Comparison of ENCODE assay signal across 27 cellular contexts in the genomic region with DNA sequence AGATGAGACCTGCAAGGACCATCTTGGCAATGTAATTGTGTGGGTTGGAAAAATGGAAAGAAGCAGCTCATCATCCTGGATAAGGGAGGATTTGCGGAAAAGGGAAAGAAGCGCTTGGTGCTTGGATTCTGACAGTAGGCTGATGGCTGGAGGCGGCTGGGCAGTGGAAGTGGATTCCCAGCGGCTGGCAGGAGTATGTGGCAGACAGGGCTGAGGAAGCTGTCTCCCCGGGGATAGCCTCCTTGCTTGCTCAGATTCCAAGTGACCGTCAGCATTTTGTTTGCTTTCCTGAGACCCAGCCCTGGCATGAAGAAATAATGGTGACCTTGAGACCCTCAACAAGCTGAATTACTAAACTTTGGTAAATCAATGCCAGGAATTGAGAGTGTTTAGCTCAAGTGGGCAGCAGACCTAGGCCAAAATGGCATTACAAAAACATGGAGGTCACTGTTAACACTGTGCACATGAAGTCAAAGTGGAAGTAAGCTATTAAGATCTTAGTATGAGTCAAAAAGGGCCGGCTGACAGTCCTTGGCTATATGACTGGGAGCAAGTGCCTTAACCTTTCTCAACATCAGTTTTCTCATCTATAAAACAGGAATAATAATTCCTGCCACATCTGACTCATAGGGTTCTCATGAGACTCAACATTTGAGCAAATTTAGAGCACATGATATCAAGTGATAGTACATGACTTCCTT. TPM values are rescaled to one million over a fixed set of nuclear protein-coding genes. Genes with fewer than 3 reads are reported as not detected.
A peak's percentile ranks its signal among the peaks of the same experiment; 100 is the strongest.
DNase-seq lines count a peak whose midpoint lies in the region; ATAC-seq and TF ChIP-seq lines count a peak whose summit lies in the region.
"Had no signal": no experiment of that assay in that cellular context is flagged by ENCODE, and none has a peak within 500 bp of the region (broad histone marks: within the 10 kb centered on the region; RNA-seq: fewer than 3 reads in every experiment).

No MANE protein-coding gene starts in this region.

- H3K79me2 ChIP-seq in Karpas-422 (ENCODE audit: low read length), result no peaks in the 10 kb centered on the region

- H3K9me3 Mint-ChIP-seq in glutamatergic neuron (ENCODE audit: unreplicated experiment), result no peaks in the 10 kb centered on the region
- H3K9me3 Mint-ChIP-seq in effector memory CD8-positive, alpha-beta T cell, result no peaks in the 10 kb centered on the region
- H3K9me3 Mint-ChIP-seq: activated naive CD4-positive, alpha-beta T cell treated with anti-CD3 and anti-CD28 coated beads, Interleukin-2, amount 10 ng/mL, durations not matched to agents 7 days and 5 days had no signal

- no peak overlapping the region for H3K27ac Mint-ChIP-seq in glutamatergic neuron (ENCODE audit: unreplicated experiment)
- H3K27ac Mint-ChIP-seq in effector memory CD8-positive, alpha-beta T cell, result no peak overlapping the region
- H3K27ac Mint-ChIP-seq: activated CD8-positive, alpha-beta memory T cell treated with anti-CD3 and anti-CD28 coated beads, Interleukin-2, amount 10 ng/mL, durations not matched to agents 7 days and 5 days; activated naive CD4-positive, alpha-beta T cell treated with anti-CD3 and anti-CD28 coated beads, Interleukin-2, amount 10 ng/mL, durations not matched to agents 7 days and 5 days had no signal

- no peak overlapping the region for H3K27ac ChIP-seq in Karpas-422 (ENCODE audit: low read length)
- H3K27ac ChIP-seq: breast epithelium, esophagus muscularis mucosa, HL-60, thoracic aorta had no signal

- H3K4me1 Mint-ChIP-seq in glutamatergic neuron (ENCODE audit: low read depth, unreplicated experiment), result no peaks in the 10 kb centered on the region
- H3K4me1 Mint-ChIP-seq in effector memory CD8-positive, alpha-beta T cell (ENCODE audit: low read depth in 2 of 2), result no peaks in the 10 kb centered on the region
- H3K4me1 Mint-ChIP-seq: activated CD8-positive, alpha-beta memory T cell treated with anti-CD3 and anti-CD28 coated beads, Interleukin-2, amount 10 ng/mL, durations not matched to agents 7 days and 5 days; activated naive CD4-positive, alpha-beta T cell treated with anti-CD3 and anti-CD28 coated beads, Interleukin-2, amount 10 ng/mL, durations not matched to agents 7 days and 5 days had no signal

- no peaks in the 10 kb centered on the region for H3K36me3 ChIP-seq in Karpas-422 (ENCODE audit: insufficient read depth, low read length)
- H3K36me3 ChIP-seq: breast epithelium, esophagus muscularis mucosa, thoracic aorta had no signal

- DNase-seq in CD1c-positive myeloid dendritic cell (ENCODE audit: extremely low spot score) (peak; percentile 33), Karpas-422 (peak; percentile 33), glutamatergic neuron (peak; percentile 25), NCI-H524 treated with DMSO at 0.1 percent for 48 hours (lab: John Stamatoyannopoulos, UW) (no peak)
- no peak for DNase-seq in effector memory CD8-positive, alpha-beta T cell
- DNase-seq: activated CD4-positive, alpha-beta T cell treated with anti-CD3 and anti-CD28 coated beads, Interleukin-2, amount 50 U/mL, for 1 hour; activated CD8-positive, alpha-beta memory T cell treated with anti-CD3 and anti-CD28 coated beads, Interleukin-2, amount 10 ng/mL, durations not matched to agents 7 days and 5 days; activated naive CD4-positive, alpha-beta T cell treated with anti-CD3 and anti-CD28 coated beads, Interleukin-2, amount 10 ng/mL, durations not matched to agents 7 days and 5 days; amygdala; Caco-2; DMS79; effector CD8-positive, alpha-beta T cell; NCI-H1105 treated with DMSO at 0.1 percent for 48 hours; NCI-H2081; NCI-H226; NCI-H774; small intestine; stimulated activated CD4-positive, alpha-beta T cell treated with anti-CD3 and anti-CD28 coated beads, Interleukin-2, amount 100 ng/mL, for 24 hours; stimulated activated naive CD4-positive, alpha-beta T cell treated with Interleukin-2 at 50 U/mL for 16 hours had no signal

- H4K20me1 ChIP-seq in Karpas-422 (ENCODE audit: insufficient read depth, low read depth, low read length), result no peaks in the 10 kb centered on the region

- no peaks in the 10 kb centered on the region for H3K9me3 ChIP-seq in Karpas-422 (ENCODE audit: low read length)
- H3K9me3 ChIP-seq: breast epithelium, Caco-2, esophagus muscularis mucosa, thoracic aorta had no signal

- no peaks in the 10 kb centered on the region for H3K27me3 ChIP-seq in Karpas-422 (ENCODE audit: low read length)
- H3K27me3 ChIP-seq: breast epithelium had no signal

- H3K4me3 ChIP-seq in Karpas-422 (ENCODE audit: low read length), result no peak overlapping the region
- H3K4me3 ChIP-seq: breast epithelium, esophagus muscularis mucosa, lung, thoracic aorta had no signal

- H3K27me3 Mint-ChIP-seq in glutamatergic neuron (ENCODE audit: unreplicated experiment), result peaks cover 5% of the 10 kb centered on the region
- H3K27me3 Mint-ChIP-seq in effector memory CD8-positive, alpha-beta T cell, result peaks cover 13 to 30% of the 10 kb centered on the region in 2 donors

- H3K4me3 Mint-ChIP-seq in glutamatergic neuron (ENCODE audit: unreplicated experiment), result no peak overlapping the region
- H3K4me3 Mint-ChIP-seq in effector memory CD8-positive, alpha-beta T cell, result no peak overlapping the region
- H3K4me3 Mint-ChIP-seq: activated CD8-positive, alpha-beta memory T cell treated with anti-CD3 and anti-CD28 coated beads, Interleukin-2, amount 10 ng/mL, durations not matched to agents 7 days and 5 days; activated naive CD4-positive, alpha-beta T cell treated with anti-CD3 and anti-CD28 coated beads, Interleukin-2, amount 10 ng/mL, durations not matched to agents 7 days and 5 days had no signal

- ATAC-seq in GM18870 (IDR thresholded peaks at IDR 0.05; ENCODE audit: unreplicated experiment) (peak; percentile 72), HG02759 (IDR thresholded peaks at IDR 0.05; ENCODE audit: unreplicated experiment) (no peak), SK-N-SH treated with all-trans-retinoic acid at 6 μM for 48 hours (no peak)
- ATAC-seq in effector memory CD8-positive, alpha-beta T cell (replicated peaks), result no peak
- ATAC-seq: activated CD8-positive, alpha-beta memory T cell treated with anti-CD3 and anti-CD28 coated beads, Interleukin-2, amount 10 ng/mL, durations not matched to agents 7 days and 5 days had no signal

- H3K4me1 ChIP-seq in Karpas-422 (ENCODE audit: low read length), result no peaks in the 10 kb centered on the region
- H3K4me1 ChIP-seq: breast epithelium, esophagus muscularis mucosa had no signal

- no peaks in the 10 kb centered on the region for H3K36me3 Mint-ChIP-seq in glutamatergic neuron (ENCODE audit: unreplicated experiment)
- H3K36me3 Mint-ChIP-seq in effector memory CD8-positive, alpha-beta T cell (ENCODE audit: insufficient read depth), result no peaks in the 10 kb centered on the region
- H3K36me3 Mint-ChIP-seq: activated CD8-positive, alpha-beta memory T cell treated with anti-CD3 and anti-CD28 coated beads, Interleukin-2, amount 10 ng/mL, durations not matched to agents 7 days and 5 days; activated naive CD4-positive, alpha-beta T cell treated with anti-CD3 and anti-CD28 coated beads, Interleukin-2, amount 10 ng/mL, durations not matched to agents 7 days and 5 days had no signal

- no peak overlapping the region for H2AFZ ChIP-seq in Karpas-422 (ENCODE audit: low read length)

- no peak overlapping the region for H3K4me2 ChIP-seq in Karpas-422 (ENCODE audit: low read depth, low read length, poor library complexity, severe bottlenecking)

- no peak overlapping the region for H3K9ac ChIP-seq in Karpas-422 (ENCODE audit: low read length)

- no peak for TF ChIP-seq CTCF in glutamatergic neuron (IDR thresholded peaks at IDR 0.05; ENCODE audit: partially characterized antibody, unreplicated experiment)

- H3K9me2 ChIP-seq in Karpas-422 (replicated peaks; ENCODE audit: insufficient read depth, low read length), result no peaks in the 10 kb centered on the region

TF ChIP-seq in SK-N-SH treated with all-trans-retinoic acid at 6 μM for 48 hours, 23 proteins besides CTCF, POLR2A, EP300 and RAD21 (continues in another document):
- TF ChIP-seq ZNF565 (CRISPR knock-in tag; conservative IDR thresholded peaks at IDR 0.05; ENCODE audit: low read depth), result no peak
- TF ChIP-seq BACH2 (CRISPR knock-in tag; IDR thresholded peaks at IDR 0.05; ENCODE audit: borderline replicate concordance), result no peak
- TF ChIP-seq ZNF8 (CRISPR knock-in tag; IDR thresholded peaks at IDR 0.05), result no peak
- TF ChIP-seq, protein P1, sequence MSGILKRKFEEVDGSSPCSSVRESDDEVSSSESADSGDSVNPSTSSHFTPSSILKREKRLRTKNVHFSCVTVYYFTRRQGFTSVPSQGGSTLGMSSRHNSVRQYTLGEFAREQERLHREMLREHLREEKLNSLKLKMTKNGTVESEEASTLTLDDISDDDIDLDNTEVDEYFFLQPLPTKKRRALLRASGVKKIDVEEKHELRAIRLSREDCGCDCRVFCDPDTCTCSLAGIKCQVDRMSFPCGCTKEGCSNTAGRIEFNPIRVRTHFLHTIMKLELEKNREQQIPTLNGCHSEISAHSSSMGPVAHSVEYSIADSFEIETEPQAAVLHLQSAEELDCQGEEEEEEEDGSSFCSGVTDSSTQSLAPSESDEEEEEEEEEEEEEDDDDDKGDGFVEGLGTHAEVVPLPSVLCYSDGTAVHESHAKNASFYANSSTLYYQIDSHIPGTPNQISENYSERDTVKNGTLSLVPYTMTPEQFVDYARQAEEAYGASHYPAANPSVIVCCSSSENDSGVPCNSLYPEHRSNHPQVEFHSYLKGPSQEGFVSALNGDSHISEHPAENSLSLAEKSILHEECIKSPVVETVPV (CRISPR knock-in tag; IDR thresholded peaks at IDR 0.05), result no peak
- TF ChIP-seq ESRRG (CRISPR knock-in tag; IDR thresholded peaks at IDR 0.05), result no peak
- no peak for TF ChIP-seq PATZ1 (CRISPR knock-in tag; IDR thresholded peaks at IDR 0.05; ENCODE audit: borderline replicate concordance)
- TF ChIP-seq ZFP3 (CRISPR knock-in tag; IDR thresholded peaks at IDR 0.05), result no peak

RNA-seq across cellular contexts. Expression of gene SLC25A28, which starts 21.3 kb away (rescaled TPM):
- 32.9 and 36.4 TPM in 2 replicates for total RNA-seq in Karpas-422 (2014; rRNA removed; shearing (Covaris generic); ENCODE audit: low replicate concordance)
- total RNA-seq in glutamatergic neuron (ENCODE audit: unreplicated experiment), result 27.1 TPM

Comparison
In these comparisons a context has a peak if more than half of its experiments do, and no peak if none do; other contexts are left out.
1. DNase-seq: peak in CD1c-positive myeloid dendritic cell (single experiment), Karpas-422 (single experiment) and glutamatergic neuron (single experiment); none in NCI-H524 treated with DMSO at 0.1 percent for 48 hours (single experiment) and effector memory CD8-positive, alpha-beta T cell (0 of 3).